ENCODE assay signal across 1 cellular context in the genomic region with DNA sequence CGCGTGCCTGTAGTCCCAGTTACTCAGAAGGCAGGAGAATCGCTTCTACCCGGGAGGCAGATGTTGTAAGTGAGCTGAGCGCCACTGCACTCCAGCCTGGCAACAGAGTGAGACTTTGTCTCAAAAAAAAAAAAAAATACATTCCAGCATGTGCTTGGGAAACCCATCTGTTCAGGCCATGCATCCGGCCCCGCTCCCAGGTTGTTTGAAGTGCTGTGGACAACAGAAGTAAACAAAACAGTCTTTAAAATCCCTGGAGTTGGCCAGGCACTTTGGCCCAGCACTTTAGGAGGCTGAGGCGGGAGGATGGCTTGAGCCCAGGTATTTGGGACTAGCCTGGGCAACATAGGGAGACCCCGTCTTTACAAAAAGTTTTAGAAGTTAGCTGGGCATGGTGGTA.
A peak's percentile ranks its signal among the peaks of the same experiment; 100 is the strongest.
TF ChIP-seq lines count a peak whose summit lies in the region.

No MANE protein-coding gene starts in this region.

TF ChIP-seq in HepG2, 621 proteins besides CTCF, POLR2A, EP300 and RAD21 (continued from another document and continues in another):
- TF ChIP-seq GPBP1L1 (CRISPR knock-in tag; IDR thresholded peaks at IDR 0.05), result no peak
- no peak for TF ChIP-seq NONO (IDR thresholded peaks at IDR 0.05)
- 0 out of 2 replicates have a peak, but pooled peaks have one; percentile 21 for TF ChIP-seq NONO (CRISPR knock-in tag; conservative IDR thresholded peaks at IDR 0.05)
- no peak for TF ChIP-seq ZNF33A (CRISPR knock-in tag; IDR thresholded peaks at IDR 0.05; ENCODE audit: borderline replicate concordance)
- TF ChIP-seq SNAI1 (CRISPR knock-in tag; IDR thresholded peaks at IDR 0.05; ENCODE audit: borderline replicate concordance), result no peak
- TF ChIP-seq HBP1 (CRISPR knock-in tag; IDR thresholded peaks at IDR 0.05; ENCODE audit: low read depth), result no peak
- no peak for TF ChIP-seq TP53 (CRISPR knock-in tag; conservative IDR thresholded peaks at IDR 0.05)
- TF ChIP-seq RXRB (CRISPR knock-in tag; IDR thresholded peaks at IDR 0.05; ENCODE audit: borderline replicate concordance), result peak; percentile 77
- TF ChIP-seq IKZF5 (CRISPR knock-in tag; IDR thresholded peaks at IDR 0.05), result peak; percentile 64
- TF ChIP-seq DBP (CRISPR knock-in tag; IDR thresholded peaks at IDR 0.05; ENCODE audit: not compliant biosample characterization), result no peak
- TF ChIP-seq, protein P1, sequence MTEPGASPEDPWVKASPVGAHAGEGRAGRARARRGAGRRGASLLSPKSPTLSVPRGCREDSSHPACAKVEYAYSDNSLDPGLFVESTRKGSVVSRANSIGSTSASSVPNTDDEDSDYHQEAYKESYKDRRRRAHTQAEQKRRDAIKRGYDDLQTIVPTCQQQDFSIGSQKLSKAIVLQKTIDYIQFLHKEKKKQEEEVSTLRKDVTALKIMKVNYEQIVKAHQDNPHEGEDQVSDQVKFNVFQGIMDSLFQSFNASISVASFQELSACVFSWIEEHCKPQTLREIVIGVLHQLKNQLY (CRISPR knock-in tag; IDR thresholded peaks at IDR 0.05), result 0 out of 2 replicates have a peak, but pooled peaks have one; percentile 34
- no peak for TF ChIP-seq BCLAF1 (IDR thresholded peaks at IDR 0.05)
- TF ChIP-seq MIER3 (CRISPR knock-in tag; IDR thresholded peaks at IDR 0.05; ENCODE audit: borderline replicate concordance), result no peak
- 0 out of 2 replicates have a peak, but pooled peaks have one; percentile 9 for TF ChIP-seq STAG1 (CRISPR knock-in tag; IDR thresholded peaks at IDR 0.05)
- peak; percentile 63 for TF ChIP-seq ZMYM4 (CRISPR knock-in tag; IDR thresholded peaks at IDR 0.05)
- TF ChIP-seq, protein P2, sequence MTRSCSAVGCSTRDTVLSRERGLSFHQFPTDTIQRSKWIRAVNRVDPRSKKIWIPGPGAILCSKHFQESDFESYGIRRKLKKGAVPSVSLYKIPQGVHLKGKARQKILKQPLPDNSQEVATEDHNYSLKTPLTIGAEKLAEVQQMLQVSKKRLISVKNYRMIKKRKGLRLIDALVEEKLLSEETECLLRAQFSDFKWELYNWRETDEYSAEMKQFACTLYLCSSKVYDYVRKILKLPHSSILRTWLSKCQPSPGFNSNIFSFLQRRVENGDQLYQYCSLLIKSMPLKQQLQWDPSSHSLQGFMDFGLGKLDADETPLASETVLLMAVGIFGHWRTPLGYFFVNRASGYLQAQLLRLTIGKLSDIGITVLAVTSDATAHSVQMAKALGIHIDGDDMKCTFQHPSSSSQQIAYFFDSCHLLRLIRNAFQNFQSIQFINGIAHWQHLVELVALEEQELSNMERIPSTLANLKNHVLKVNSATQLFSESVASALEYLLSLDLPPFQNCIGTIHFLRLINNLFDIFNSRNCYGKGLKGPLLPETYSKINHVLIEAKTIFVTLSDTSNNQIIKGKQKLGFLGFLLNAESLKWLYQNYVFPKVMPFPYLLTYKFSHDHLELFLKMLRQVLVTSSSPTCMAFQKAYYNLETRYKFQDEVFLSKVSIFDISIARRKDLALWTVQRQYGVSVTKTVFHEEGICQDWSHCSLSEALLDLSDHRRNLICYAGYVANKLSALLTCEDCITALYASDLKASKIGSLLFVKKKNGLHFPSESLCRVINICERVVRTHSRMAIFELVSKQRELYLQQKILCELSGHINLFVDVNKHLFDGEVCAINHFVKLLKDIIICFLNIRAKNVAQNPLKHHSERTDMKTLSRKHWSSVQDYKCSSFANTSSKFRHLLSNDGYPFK (CRISPR knock-in tag; IDR thresholded peaks at IDR 0.05; ENCODE audit: borderline replicate concordance), result no peak
- no peak for TF ChIP-seq ZNF703 (CRISPR knock-in tag; IDR thresholded peaks at IDR 0.05; ENCODE audit: borderline replicate concordance)
- no peak for TF ChIP-seq SRSF4 (IDR thresholded peaks at IDR 0.05; ENCODE audit: low read depth, low read length, poor library complexity, severe bottlenecking)
- TF ChIP-seq ZBTB38 (CRISPR knock-in tag; IDR thresholded peaks at IDR 0.05), result 0 out of 2 replicates have a peak, but pooled peaks have one; percentile 4
- peak; percentile 62 for TF ChIP-seq CEBPG (CRISPR knock-in tag; IDR thresholded peaks at IDR 0.05)
- peak; percentile 86 for TF ChIP-seq SAP130 (CRISPR knock-in tag; IDR thresholded peaks at IDR 0.05; ENCODE audit: low read depth)
- peak; percentile 40; the same call in 1 of the 2 replicates for TF ChIP-seq KDM2A (CRISPR knock-in tag; IDR thresholded peaks at IDR 0.05; ENCODE audit: borderline replicate concordance, low read depth)
- TF ChIP-seq SRF (IDR thresholded peaks at IDR 0.05; ENCODE audit: low read depth, low read length), result no peak
- TF ChIP-seq SP4 (CRISPR knock-in tag; IDR thresholded peaks at IDR 0.05), result 0 out of 2 replicates have a peak, but pooled peaks have one; percentile 34
- peak; percentile 78; the same call in 1 of the 3 replicates for TF ChIP-seq MXI1 (IDR thresholded peaks at IDR 0.05; ENCODE audit: borderline replicate concordance, low read depth, low read length)
- 0 out of 2 replicates have a peak, but pooled peaks have one; percentile 53 for TF ChIP-seq BHLHE40 (IDR thresholded peaks at IDR 0.05; ENCODE audit: low read length)
- no peak for TF ChIP-seq SMYD3 (CRISPR knock-in tag; IDR thresholded peaks at IDR 0.05)
- no peak for TF ChIP-seq DMTF1 (CRISPR knock-in tag; IDR thresholded peaks at IDR 0.05)
- TF ChIP-seq ZNF292 (CRISPR knock-in tag; IDR thresholded peaks at IDR 0.05; ENCODE audit: borderline replicate concordance, low read depth), result 0 out of 2 replicates have a peak, but pooled peaks have one; percentile 47
- TF ChIP-seq ZNF460 (CRISPR knock-in tag; IDR thresholded peaks at IDR 0.05; ENCODE audit: borderline replicate concordance), result peak; percentile 86; the same call in 1 of the 2 replicates
- no peak for TF ChIP-seq ZNF589 (CRISPR knock-in tag; conservative IDR thresholded peaks at IDR 0.05)
- TF ChIP-seq, protein P3, sequence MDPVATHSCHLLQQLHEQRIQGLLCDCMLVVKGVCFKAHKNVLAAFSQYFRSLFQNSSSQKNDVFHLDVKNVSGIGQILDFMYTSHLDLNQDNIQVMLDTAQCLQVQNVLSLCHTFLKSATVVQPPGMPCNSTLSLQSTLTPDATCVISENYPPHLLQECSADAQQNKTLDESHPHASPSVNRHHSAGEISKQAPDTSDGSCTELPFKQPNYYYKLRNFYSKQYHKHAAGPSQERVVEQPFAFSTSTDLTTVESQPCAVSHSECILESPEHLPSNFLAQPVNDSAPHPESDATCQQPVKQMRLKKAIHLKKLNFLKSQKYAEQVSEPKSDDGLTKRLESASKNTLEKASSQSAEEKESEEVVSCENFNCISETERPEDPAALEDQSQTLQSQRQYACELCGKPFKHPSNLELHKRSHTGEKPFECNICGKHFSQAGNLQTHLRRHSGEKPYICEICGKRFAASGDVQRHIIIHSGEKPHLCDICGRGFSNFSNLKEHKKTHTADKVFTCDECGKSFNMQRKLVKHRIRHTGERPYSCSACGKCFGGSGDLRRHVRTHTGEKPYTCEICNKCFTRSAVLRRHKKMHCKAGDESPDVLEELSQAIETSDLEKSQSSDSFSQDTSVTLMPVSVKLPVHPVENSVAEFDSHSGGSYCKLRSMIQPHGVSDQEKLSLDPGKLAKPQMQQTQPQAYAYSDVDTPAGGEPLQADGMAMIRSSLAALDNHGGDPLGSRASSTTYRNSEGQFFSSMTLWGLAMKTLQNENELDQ (CRISPR knock-in tag; IDR thresholded peaks at IDR 0.05; ENCODE audit: borderline replicate concordance), result no peak
- TF ChIP-seq ZNF607 (CRISPR knock-in tag; IDR thresholded peaks at IDR 0.05; ENCODE audit: borderline replicate concordance), result peak; percentile 47; the same call in 1 of the 2 replicates
- TF ChIP-seq ZNF414 (CRISPR knock-in tag; IDR thresholded peaks at IDR 0.05), result no peak
- TF ChIP-seq MBD4 (IDR thresholded peaks at IDR 0.05; ENCODE audit: borderline replicate concordance, low read length), result no peak
- peak; percentile 17; the same call in 1 of the 2 replicates for TF ChIP-seq ZNF501 (CRISPR knock-in tag; IDR thresholded peaks at IDR 0.05)
